8 cellular contexts compared by ENCODE assay signal in the genomic region with DNA sequence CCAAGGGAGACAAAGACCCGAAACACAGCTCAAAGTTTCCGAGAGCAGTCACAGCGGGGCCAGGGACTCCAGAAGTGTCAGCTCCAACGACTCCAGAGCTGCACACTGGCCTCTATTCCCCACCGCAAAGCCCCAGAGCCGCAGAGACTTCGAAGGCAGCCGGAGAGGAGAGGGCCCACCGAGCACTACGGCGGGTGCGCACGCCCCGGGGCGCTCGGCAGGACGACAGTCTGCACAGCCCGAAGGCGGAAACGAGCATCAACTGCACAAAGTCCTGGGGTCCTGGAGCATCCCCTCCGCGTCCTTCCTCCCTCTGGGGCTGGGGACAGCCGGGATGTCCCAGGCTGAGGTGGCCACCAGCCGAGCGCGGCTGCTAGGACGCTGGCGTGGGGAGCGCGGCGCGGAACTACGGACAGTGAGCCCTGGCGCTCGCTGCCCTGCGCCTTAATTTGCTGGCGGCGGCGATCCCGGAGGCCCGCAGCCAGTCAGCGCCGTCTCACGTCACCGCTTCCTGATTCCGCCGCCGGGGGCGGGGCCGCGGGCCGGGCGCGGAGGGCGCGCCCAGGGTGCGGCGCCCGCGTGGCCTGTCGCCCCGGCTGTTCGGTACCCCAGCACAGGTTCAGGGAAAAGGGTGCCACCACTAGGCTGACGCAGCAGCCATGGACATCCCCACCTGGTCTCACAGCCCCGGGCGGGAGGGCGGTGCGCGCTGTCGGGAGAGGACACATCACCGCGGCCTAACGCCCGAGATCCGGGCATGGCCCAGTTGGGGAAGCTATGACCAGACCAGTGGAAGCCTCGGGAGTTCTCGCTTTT. TPM values are rescaled to one million over a fixed set of nuclear protein-coding genes. Genes with fewer than 3 reads are reported as not detected.
A peak's percentile ranks its signal among the peaks of the same experiment; 100 is the strongest.
DNase-seq lines count a peak whose midpoint lies in the region; ATAC-seq, FAIRE-seq and TF ChIP-seq lines count a peak whose summit lies in the region.

Gene TBX20, minus strand, starts transcription at position 421 of the 816 bp plus-strand sequence. CDS start 480 bp downstream, outside the sequence.

- ATAC-seq in HG03280 (IDR thresholded peaks at IDR 0.05; ENCODE audit: unreplicated experiment) = peak; percentile 57

- peaks cover 22% of the 10 kb centered on the region for H3K36me3 Mint-ChIP-seq in activated CD4-positive, alpha-beta memory T cell treated with anti-CD3 and anti-CD28 coated beads, Interleukin-2, amount 10 ng/mL, durations not matched to agents 7 days and 5 days (ENCODE audit: low read depth)
- H3K36me3 Mint-ChIP-seq in progenitor cell of endocrine pancreas (ENCODE audit: insufficient read depth) = no peaks in the 10 kb centered on the region

- POLR2A ChIA-PET in activated CD4-positive, alpha-beta memory T cell treated with anti-CD3 and anti-CD28 coated beads, Interleukin-2, amount 10 ng/mL, durations not matched to agents 7 days and 5 days (lab: Charles Lee) = no interaction called here

- CTCF ChIA-PET in activated CD4-positive, alpha-beta memory T cell treated with anti-CD3 and anti-CD28 coated beads, Interleukin-2, amount 10 ng/mL, durations not matched to agents 7 days and 5 days (lab: Charles Lee) = no interaction called here

- peaks cover 89% of the 10 kb centered on the region for H3K27me3 Mint-ChIP-seq in activated CD4-positive, alpha-beta memory T cell treated with anti-CD3 and anti-CD28 coated beads, Interleukin-2, amount 10 ng/mL, durations not matched to agents 7 days and 5 days
- peaks cover 95% of the 10 kb centered on the region for H3K27me3 Mint-ChIP-seq in progenitor cell of endocrine pancreas

- no peak for TF ChIP-seq CTCF in D721Med (IDR thresholded peaks at IDR 0.05; ENCODE audit: insufficient read depth, missing control alignments)
- TF ChIP-seq CTCF in progenitor cell of endocrine pancreas (IDR thresholded peaks at IDR 0.05; ENCODE audit: unreplicated experiment) = no peak
- TF ChIP-seq CTCF in GM13976 (IDR thresholded peaks at IDR 0.05; ENCODE audit: borderline replicate concordance, control extremely low read depth, extremely low read depth, insufficient read depth, missing control alignments) = no peak

- intact Hi-C loops in cardiac septum (cut with DNase I) = loop anchor here (5.0 kb wide), 2 partner anchors 67 to 123 kb away; no protein-coding TSS in a partner anchor

- DNase-seq in D721Med (ENCODE audit: insufficient read length, low spot score) (peak; percentile 83), cardiac septum (ENCODE audit: low spot score) (no peak), progenitor cell of endocrine pancreas (ENCODE audit: low spot score, unreplicated experiment) (peak; percentile 49), medulla oblongata (ENCODE audit: extremely low spot score) (no peak), GM13976 (ENCODE audit: low spot score) (no peak)
- peak; percentile 43 for DNase-seq in activated CD4-positive, alpha-beta memory T cell treated with anti-CD3 and anti-CD28 coated beads, Interleukin-2, amount 10 ng/mL, durations not matched to agents 7 days and 5 days
- DNase-seq in stimulated activated naive CD4-positive, alpha-beta T cell treated with Interleukin-2 at 50 U/mL for 16 hours (lab: John Stamatoyannopoulos, UW) = no peak

- peak within 1 kb of the TSS; percentile 61 for H3K4me3 Mint-ChIP-seq in activated CD4-positive, alpha-beta memory T cell treated with anti-CD3 and anti-CD28 coated beads, Interleukin-2, amount 10 ng/mL, durations not matched to agents 7 days and 5 days
- H3K4me3 Mint-ChIP-seq in progenitor cell of endocrine pancreas (ENCODE audit: low read depth) = peak within 1 kb of the TSS; percentile 66

- no peak for FAIRE-seq in D721Med (lab: Jason Lieb, UNC)

- no peak within 1 kb of the TSS for H3K27ac Mint-ChIP-seq in activated CD4-positive, alpha-beta memory T cell treated with anti-CD3 and anti-CD28 coated beads, Interleukin-2, amount 10 ng/mL, durations not matched to agents 7 days and 5 days
- H3K27ac Mint-ChIP-seq in progenitor cell of endocrine pancreas = peak within 1 kb of the TSS; percentile 59

- H3K9me3 Mint-ChIP-seq in activated CD4-positive, alpha-beta memory T cell treated with anti-CD3 and anti-CD28 coated beads, Interleukin-2, amount 10 ng/mL, durations not matched to agents 7 days and 5 days = peaks cover 2% of the 10 kb centered on the region
- H3K9me3 Mint-ChIP-seq in progenitor cell of endocrine pancreas (ENCODE audit: low read depth) = no peaks in the 10 kb centered on the region

- in situ Hi-C loops in GM13976 (cut with MboI; ENCODE audit: low sequenced_read_pairs, unreplicated experiment) = no loop called here

- peaks cover 23% of the 10 kb centered on the region for H3K4me1 Mint-ChIP-seq in activated CD4-positive, alpha-beta memory T cell treated with anti-CD3 and anti-CD28 coated beads, Interleukin-2, amount 10 ng/mL, durations not matched to agents 7 days and 5 days
- H3K4me1 Mint-ChIP-seq in progenitor cell of endocrine pancreas (ENCODE audit: low read depth) = peaks cover 4% of the 10 kb centered on the region

RNA-seq across cellular contexts. Expression of gene TBX20, which starts in this region (rescaled TPM):
- under 1 TPM; 0.38 to 0.45 TPM for total RNA-seq in activated CD4-positive, alpha-beta memory T cell treated with anti-CD3 and anti-CD28 coated beads, Interleukin-2, amount 10 ng/mL, durations not matched to agents 7 days and 5 days
- total RNA-seq in cardiac septum = 58.0 TPM
- total RNA-seq in progenitor cell of endocrine pancreas = not detected in 2 replicates

Comparison
In these comparisons a context has a peak if more than half of its experiments do, and no peak if none do; other contexts are left out.
1. RNA of gene TBX20 (total RNA-seq): 58.0 TPM in cardiac septum (single experiment); 0.38 to 0.45 TPM in activated CD4-positive, alpha-beta memory T cell treated with anti-CD3 and anti-CD28 coated beads, Interleukin-2, amount 10 ng/mL, durations not matched to agents 7 days and 5 days and not detected in progenitor cell of endocrine pancreas; every median in the first group is over 10 times any median in the second.
2. Peak in DNase-seq in activated CD4-positive, alpha-beta memory T cell treated with anti-CD3 and anti-CD28 coated beads, Interleukin-2, amount 10 ng/mL, durations not matched to agents 7 days and 5 days; RNA of the gene not detected or under 1 TPM.
3. Peak in DNase-seq in progenitor cell of endocrine pancreas; RNA of the gene not detected or under 1 TPM.